ENCODE assay signal across 19 cellular contexts in genomic region chr1:28813931-28814465, GRCh38. TPM values are rescaled to one million over a fixed set of nuclear protein-coding genes. Genes with fewer than 3 reads are reported as not detected.
DNase-seq lines count a peak whose midpoint lies in the region; ATAC-seq and TF ChIP-seq lines count a peak whose summit lies in the region.
"Had no signal": no experiment of that assay in that cellular context is flagged by ENCODE, and none has a peak within 500 bp of the region (broad histone marks: within the 10 kb centered on the region; RNA-seq: fewer than 3 reads in every experiment).

No MANE protein-coding gene starts in this region.

- H3K4me3 ChIP-seq in A673 (ENCODE audit: low read depth, low read length, poor library complexity, severe bottlenecking) (no peak overlapping the region), SJCRH30 (peak overlapping the region; percentile 83), osteoblast (ENCODE audit: insufficient read depth, low read length) (no peak overlapping the region), hepatocyte (no peak overlapping the region)

- H3K4me2 ChIP-seq in osteoblast (ENCODE audit: insufficient read depth, low read length) (no peak overlapping the region), hepatocyte (no peak overlapping the region)

- H3K27me3 Mint-ChIP-seq in endothelial cell (ENCODE audit: unreplicated experiment) = peaks cover 6% of the 10 kb centered on the region

- ATAC-seq in HG03457 (IDR thresholded peaks at IDR 0.05; ENCODE audit: unreplicated experiment) = no peak

- intact Hi-C loops in A673 (cut with micrococcal nuclease; ENCODE audit: unreplicated experiment) = no loop called here

- H3K4me1 ChIP-seq in A673 (ENCODE audit: insufficient read depth, low read length, poor library complexity, severe bottlenecking) (no peaks in the 10 kb centered on the region), SJCRH30 (peaks cover 38% of the 10 kb centered on the region), osteoblast (ENCODE audit: insufficient read depth, low read length) (no peaks in the 10 kb centered on the region), hepatocyte (ENCODE audit: insufficient read depth) (no peaks in the 10 kb centered on the region)

- peaks cover 39% of the 10 kb centered on the region for H3K4me1 Mint-ChIP-seq in endothelial cell (ENCODE audit: unreplicated experiment)

- TF ChIP-seq CTCF in A673 (conservative IDR thresholded peaks at IDR 0.05; ENCODE audit: low read depth, low read length) (no peak), endothelial cell (IDR thresholded peaks at IDR 0.05; ENCODE audit: unreplicated experiment) (no peak), osteoblast (IDR thresholded peaks at IDR 0.05; ENCODE audit: extremely low read depth, low read depth, low read length) (no peak), hepatocyte (IDR thresholded peaks at IDR 0.05; ENCODE audit: poor library complexity) (no peak)

- POLR2A ChIA-PET in A673 (lab: Charles Lee; ENCODE audit: low non-redundant PET) = no interaction called here

- 85% methylated on average over 15 of the region's 15 CpGs for WGBS in hepatocyte (ENCODE audit: low lambda C conversion rate, missing lambda C conversion rate)

- H3K36me3 Mint-ChIP-seq in endothelial cell (ENCODE audit: low read depth, unreplicated experiment) = no peaks in the 10 kb centered on the region

- H3K79me2 ChIP-seq in osteoblast (ENCODE audit: insufficient read depth, low read length) = no peaks in the 10 kb centered on the region
- no peaks in the 10 kb centered on the region for H3K79me2 ChIP-seq in hepatocyte

- H3K9me3 Mint-ChIP-seq in endothelial cell (ENCODE audit: unreplicated experiment) = no peaks in the 10 kb centered on the region
- H3K9me3 Mint-ChIP-seq: CD4-positive, alpha-beta T cell; HFFc6 had no signal

- H3K36me3 ChIP-seq in A673 (ENCODE audit: insufficient read depth, low read length, poor library complexity, severe bottlenecking) = no peaks in the 10 kb centered on the region
- no peaks in the 10 kb centered on the region; the same call in 1 of the 2 replicates for H3K36me3 ChIP-seq in SJCRH30
- H3K36me3 ChIP-seq in osteoblast (ENCODE audit: insufficient read depth, low read length) = no peaks in the 10 kb centered on the region
- no peaks in the 10 kb centered on the region for H3K36me3 ChIP-seq in hepatocyte (replicated peaks; ENCODE audit: insufficient read depth, low read depth)

- peaks cover 31% of the 10 kb centered on the region for H3K27me3 ChIP-seq in A673 (replicated peaks; ENCODE audit: insufficient read depth, low read depth, low read length, poor library complexity)
- H3K27me3 ChIP-seq in SJCRH30 = no peaks in the 10 kb centered on the region
- peaks cover 71% of the 10 kb centered on the region for H3K27me3 ChIP-seq in osteoblast (ENCODE audit: insufficient read depth, low read length)
- H3K27me3 ChIP-seq in hepatocyte = peaks cover 43% of the 10 kb centered on the region

- H3K27ac ChIP-seq in A673 (ENCODE audit: low read depth, low read length, poor library complexity, severe bottlenecking) = no peak overlapping the region
- peak overlapping the region; percentile 98 for H3K27ac ChIP-seq in SJCRH30
- H3K27ac ChIP-seq in osteoblast (ENCODE audit: low read depth, low read length) = no peak overlapping the region
- H3K27ac ChIP-seq in hepatocyte = no peak overlapping the region

- H3K9me2 ChIP-seq in hepatocyte (replicated peaks; ENCODE audit: insufficient read depth) = no peaks in the 10 kb centered on the region

- no peak overlapping the region for H3K27ac Mint-ChIP-seq in endothelial cell (ENCODE audit: unreplicated experiment)
- H3K27ac Mint-ChIP-seq: CD4-positive, alpha-beta T cell; HFFc6 had no signal

- no peaks in the 10 kb centered on the region for H3K9me3 ChIP-seq in A673 (ENCODE audit: low read depth, low read length, poor library complexity, severe bottlenecking)
- no peaks in the 10 kb centered on the region for H3K9me3 ChIP-seq in SJCRH30 (replicated peaks)
- no peaks in the 10 kb centered on the region for H3K9me3 ChIP-seq in osteoblast (ENCODE audit: low read depth, low read length)
- H3K9me3 ChIP-seq in hepatocyte (ENCODE audit: low read depth) = no peaks in the 10 kb centered on the region

- CTCF ChIA-PET in A673 (lab: Charles Lee) = no interaction called here

- peak; percentile 28 for DNase-seq in A673 (ENCODE audit: low spot score)
- peak; percentile 38 to 57 for DNase-seq in SJCRH30
- no peak for DNase-seq in endothelial cell (ENCODE audit: low spot score)
- peak; percentile 81 for DNase-seq in osteoblast (ENCODE audit: insufficient read length, low spot score, missing footprints)
- DNase-seq in COLO668 (lab: John Stamatoyannopoulos, UW; ENCODE audit: unreplicated experiment) = no peak
- no peak for DNase-seq in hepatocyte (ENCODE audit: low spot score)
- DNase-seq: 8988T; ACHN; C1 segment of cervical spinal cord; CD4-positive, alpha-beta T cell; DMS153; DMS79 treated with DMSO at 0.1 percent for 48 hours; EL; GDM1; HCEC 1CT; HFFc6; IMR-90 had no signal

- H2AFZ ChIP-seq in osteoblast (ENCODE audit: low read length) (no peak overlapping the region), hepatocyte (no peak overlapping the region)

- no TSS peak for BruUV-seq in A673 (replicated peaks; lab: Mats Ljungman, UMichigan)

- H3K4me3 Mint-ChIP-seq in endothelial cell (ENCODE audit: unreplicated experiment) = peak overlapping the region; percentile 74
- H3K4me3 Mint-ChIP-seq: CD4-positive, alpha-beta T cell; HFFc6 had no signal

- H4K20me1 ChIP-seq in osteoblast (ENCODE audit: insufficient read depth, low read length) (no peaks in the 10 kb centered on the region), hepatocyte (ENCODE audit: insufficient read depth, poor library complexity, severe bottlenecking) (no peaks in the 10 kb centered on the region)

RNA-seq across cellular contexts. Expression of gene OPRD1, which starts 2.0 kb away (rescaled TPM):
- total RNA-seq in A673 (2021) = 0.79 and 0.97 TPM in 2 replicates
- total RNA-seq in SJCRH30 (2014; rRNA removed; shearing (Covaris generic)) = 58.0 and 60.2 TPM in 2 replicates
- 9.7 TPM for total RNA-seq in endothelial cell (ENCODE audit: unreplicated experiment)
- not detected in 2 replicates for total RNA-seq in osteoblast
- 0.07 and 0.12 TPM in 2 replicates for total RNA-seq in hepatocyte
- 0.08 and 0.12 TPM in 2 replicates for polyA plus RNA-seq in hepatocyte
- total RNA-seq: CD4-positive, alpha-beta T cell; H4; HFFc6 had no signal
- polyA plus RNA-seq: IMR-90 had no signal

Comparison
In these comparisons a context has a peak if more than half of its experiments do, and no peak if none do; other contexts are left out.
1. DNase-seq: peak in A673 (single experiment), SJCRH30 (2 of 2) and osteoblast (single experiment); none in endothelial cell (single experiment), COLO668 (single experiment) and hepatocyte (single experiment).